Comparison of ENCODE assay signal across 8 cellular contexts in genomic region chr20:58980711-58981563, GRCh38. TPM values are rescaled to one million over a fixed set of nuclear protein-coding genes. Genes with fewer than 3 reads are reported as not detected.
DNase-seq lines count a peak whose midpoint lies in the region; ATAC-seq and TF ChIP-seq lines count a peak whose summit lies in the region.

Gene NELFCD, plus strand, starts transcription at chr20:58981256. Its CDS starts 54 bp downstream, at chr20:58981310.

- peak within 1 kb of the TSS; percentile 69 for H3K4me3 ChIP-seq in neural progenitor cell
- H3K4me3 ChIP-seq in stomach smooth muscle (ENCODE audit: low read length in 2 of 2): peak within 1 kb of the TSS; percentile 85 to 94

- H3K27ac ChIP-seq in foreskin keratinocyte: peak within 1 kb of the TSS; percentile 71
- no peak within 1 kb of the TSS for H3K27ac ChIP-seq in neural progenitor cell
- no peak within 1 kb of the TSS for H3K27ac ChIP-seq in stomach smooth muscle (ENCODE audit: low read length)

- peak within 1 kb of the TSS; percentile 73 for H3K27ac Mint-ChIP-seq in neural progenitor cell

- H3K4me1 ChIP-seq in foreskin keratinocyte: peaks cover 6% of the 10 kb centered on the region
- H3K4me1 ChIP-seq in neural progenitor cell: no peaks in the 10 kb centered on the region
- peaks cover 27% of the 10 kb centered on the region for H3K4me1 ChIP-seq in stomach smooth muscle (ENCODE audit: control insufficient read depth, insufficient read depth, low read length)

- H3K9ac ChIP-seq in neural progenitor cell: peak within 1 kb of the TSS; percentile 5
- peak within 1 kb of the TSS; percentile 73 to 82 for H3K9ac ChIP-seq in stomach smooth muscle (ENCODE audit: low read length in 2 of 2)

- peaks cover 23% of the 10 kb centered on the region for H3F3A ChIP-seq in neural progenitor cell (ENCODE audit: low read depth)

- H3K9me3 Mint-ChIP-seq in neural progenitor cell: peaks cover 6% of the 10 kb centered on the region

- no peaks in the 10 kb centered on the region for H3K9me3 ChIP-seq in neural progenitor cell (ENCODE audit: low read depth)
- H3K9me3 ChIP-seq in stomach smooth muscle (ENCODE audit: control insufficient read depth in 2 of 2, low read length in 2 of 2): peaks cover 4 to 6% of the 10 kb centered on the region in 2 donors

- peak within 1 kb of the TSS; percentile 81 for H3K4me2 ChIP-seq in neural progenitor cell

- TF ChIP-seq CTCF in foreskin keratinocyte (conservative IDR thresholded peaks at IDR 0.05) (no peak), neural progenitor cell (IDR thresholded peaks at IDR 0.05) (no peak)

- ATAC-seq in foreskin keratinocyte: peak; percentile 88

- H3K79me2 ChIP-seq in neural progenitor cell (ENCODE audit: low read depth): peaks cover 44% of the 10 kb centered on the region

- H3K4me1 Mint-ChIP-seq in neural progenitor cell: peaks cover 22% of the 10 kb centered on the region

- peak within 1 kb of the TSS; percentile 19 for H2AFZ ChIP-seq in neural progenitor cell (replicated peaks)

- peaks cover 2% of the 10 kb centered on the region for H3K36me3 Mint-ChIP-seq in neural progenitor cell

- no peaks in the 10 kb centered on the region for H3K36me3 ChIP-seq in neural progenitor cell
- H3K36me3 ChIP-seq in stomach smooth muscle (ENCODE audit: control insufficient read depth in 2 of 2, insufficient read depth in 2 of 2, low read length in 2 of 2): no peaks in the 10 kb centered on the region

- peaks cover 7% of the 10 kb centered on the region for H3K27me3 Mint-ChIP-seq in neural progenitor cell (ENCODE audit: insufficient read depth, low read depth)

- peak; percentile 91 for DNase-seq in Daoy (ENCODE audit: low read depth)
- DNase-seq in GOT3 (lab: John Stamatoyannopoulos, UW): peak; percentile 84
- peak; percentile 92 for DNase-seq in LoVo (ENCODE audit: low spot score)
- peak; percentile 80 for DNase-seq in SHP77 treated with DMSO at 0.1 percent for 48 hours (lab: John Stamatoyannopoulos, UW)
- DNase-seq in activated gamma-delta T cell treated with Interleukin-2 at 50 U/mL for 16 hours: peak; percentile 86
- peak; percentile 22 to 36 for DNase-seq in foreskin keratinocyte
- DNase-seq in neural progenitor cell (ENCODE audit: low spot score): peak; percentile 95

- H3K4me3 Mint-ChIP-seq in neural progenitor cell: peak within 1 kb of the TSS; percentile 95

- no peaks in the 10 kb centered on the region for H3K27me3 ChIP-seq in foreskin keratinocyte
- H3K27me3 ChIP-seq in neural progenitor cell: peaks cover 22% of the 10 kb centered on the region
- H3K27me3 ChIP-seq in stomach smooth muscle (ENCODE audit: control insufficient read depth in 1 of 2, insufficient read depth in 2 of 2, low read length in 2 of 2): no peaks in the 10 kb centered on the region

- peaks cover 19% of the 10 kb centered on the region for H4K20me1 ChIP-seq in neural progenitor cell (ENCODE audit: low read depth)

RNA-seq across cellular contexts. Expression of gene NELFCD, which starts in this region (rescaled TPM):
- 33.6 and 40.3 TPM in 2 replicates for total RNA-seq in Daoy (2014; rRNA removed; shearing (Covaris generic))
- 53.7 and 64.4 TPM in 2 replicates for total RNA-seq in foreskin keratinocyte
- polyA plus RNA-seq in foreskin keratinocyte: 45.9 and 51.7 TPM in 2 replicates
- 58.9 and 59.2 TPM in 2 replicates for total RNA-seq in neural progenitor cell (ENCODE audit: low replicate concordance)

Comparison
In these comparisons a context has a peak if more than half of its experiments do, and no peak if none do; other contexts are left out.
1. DNase-seq: peak in every context shown above with its lines; median percentile 95 in neural progenitor cell; 92 in LoVo; 91 in Daoy; 86 in activated gamma-delta T cell treated with Interleukin-2 at 50 U/mL for 16 hours; 84 in GOT3; 80 in SHP77 treated with DMSO at 0.1 percent for 48 hours; 29 in foreskin keratinocyte.